In genomic region chr1:2412773-2413494, GRCh38 we compare ENCODE assay signal across 1 cellular context.
TF ChIP-seq lines count a peak whose summit lies in the region.

No MANE protein-coding gene starts in this region.

TF ChIP-seq in K562, 482 proteins besides CTCF, POLR2A, EP300 and RAD21 (continued from another document and continues in another):
- TF ChIP-seq HNRNPUL1 (IDR thresholded peaks at IDR 0.05; ENCODE audit: low read length) (no peak), ZNF282 (CRISPR knock-in tag; IDR thresholded peaks at IDR 0.05) (peak; percentile 90; the same call in 1 of the 2 replicates), TAF1 (IDR thresholded peaks at IDR 0.05; ENCODE audit: control insufficient read depth, extremely low read depth, insufficient read depth, low read length, severe bottlenecking) (no peak), PHB (CRISPR knock-in tag; IDR thresholded peaks at IDR 0.05) (no peak; the same call in 1 of the 2 replicates), SRSF1 (IDR thresholded peaks at IDR 0.05; ENCODE audit: low read depth, low read length) (no peak), ILF3 (IDR thresholded peaks at IDR 0.05; ENCODE audit: borderline replicate concordance) (no peak), ZNF76 (CRISPR knock-in tag; IDR thresholded peaks at IDR 0.05; ENCODE audit: borderline replicate concordance) (no peak), ARNT (IDR thresholded peaks at IDR 0.05) (no peak), ZHX1 (conservative IDR thresholded peaks at IDR 0.05; ENCODE audit: low read length) (no peak), RB1 (IDR thresholded peaks at IDR 0.05; ENCODE audit: low read depth) (peak; percentile 89), SMARCE1 (IDR thresholded peaks at IDR 0.05) (no peak), FOXP1 (CRISPR knock-in tag; IDR thresholded peaks at IDR 0.05) (peak; percentile 56; the same call in 1 of the 2 replicates), SMARCB1 (IDR thresholded peaks at IDR 0.05; ENCODE audit: insufficient read length, low read depth) (no peak), ZNF263 (CRISPR knock-in tag; IDR thresholded peaks at IDR 0.05; ENCODE audit: borderline replicate concordance) (no peak), ZNF655 (CRISPR knock-in tag; IDR thresholded peaks at IDR 0.05) (no peak), E2F1 (CRISPR knock-in tag; IDR thresholded peaks at IDR 0.05) (peak; percentile 49; the same call in 1 of the 2 replicates), STAT5B (CRISPR knock-in tag; IDR thresholded peaks at IDR 0.05) (no peak), GABPA (tag; conservative IDR thresholded peaks at IDR 0.05; ENCODE audit: low read depth) (peak; percentile 61; the same call in 1 of the 2 replicates), ZNF644 (tag; IDR thresholded peaks at IDR 0.05; ENCODE audit: low read depth) (no peak), CAMTA2 (CRISPR knock-in tag; conservative IDR thresholded peaks at IDR 0.05) (no peak), CBX3 (IDR thresholded peaks at IDR 0.05; ENCODE audit: borderline replicate concordance in 1 of 2, low read length in 2 of 2) (peak in 1 of 2 experiments; percentile 28; a peak in 1 of 3 replicates), E2F6 (IDR thresholded peaks at IDR 0.05; ENCODE audit: borderline replicate concordance in 1 of 2, extremely low read depth in 1 of 2, insufficient read depth in 1 of 2, insufficient read length in 1 of 2, low read depth in 1 of 2, low read length in 1 of 2, poor library complexity in 1 of 2, severe bottlenecking in 1 of 2) (peak; percentile 92 to 98), RNF2 (IDR thresholded peaks at IDR 0.05) (peak; percentile 38; the same call in 1 of the 2 replicates), ELK1 (CRISPR knock-in tag; IDR thresholded peaks at IDR 0.05) (no peak), ZBTB40 (IDR thresholded peaks at IDR 0.05) (peak; percentile 32; the same call in 1 of the 2 replicates), ZBTB40 (CRISPR knock-in tag; IDR thresholded peaks at IDR 0.05) (no peak), SIN3B (IDR thresholded peaks at IDR 0.05; ENCODE audit: low read depth) (no peak), ZSCAN32 (CRISPR knock-in tag; IDR thresholded peaks at IDR 0.05) (no peak), CHD2 (IDR thresholded peaks at IDR 0.05; ENCODE audit: low read depth, low read length) (peak; percentile 54; the same call in 1 of the 2 replicates), HDAC2 (IDR thresholded peaks at IDR 0.05) (0 out of 2 replicates have a peak, but pooled peaks have one; percentile 12), GABPB1 (CRISPR knock-in tag; IDR thresholded peaks at IDR 0.05) (no peak; the same call in 1 of the 2 replicates), NR3C1 (CRISPR knock-in tag; IDR thresholded peaks at IDR 0.05) (peak; percentile 91; the same call in 1 of the 2 replicates), THRAP3 (IDR thresholded peaks at IDR 0.05; ENCODE audit: borderline replicate concordance) (no peak), ZBTB7A (IDR thresholded peaks at IDR 0.05; ENCODE audit: borderline replicate concordance, control insufficient read depth, low read depth, low read length) (peak; percentile 42; the same call in 1 of the 2 replicates), BCOR (IDR thresholded peaks at IDR 0.05) (0 out of 2 replicates have a peak, but pooled peaks have one; percentile 17), PTRF (tag; IDR thresholded peaks at IDR 0.05) (no peak), ELF1 (tag; IDR thresholded peaks at IDR 0.05) (peak; percentile 11; the same call in 1 of the 2 replicates), CREB3 (tag; conservative IDR thresholded peaks at IDR 0.05; ENCODE audit: low read depth) (no peak), ZNF449 (CRISPR knock-in tag; IDR thresholded peaks at IDR 0.05) (no peak), ELF2 (CRISPR knock-in tag; IDR thresholded peaks at IDR 0.05) (no peak), MTA1 (IDR thresholded peaks at IDR 0.05; ENCODE audit: borderline replicate concordance) (no peak), MAZ (CRISPR knock-in tag; conservative IDR thresholded peaks at IDR 0.05 in 1 of 2, IDR thresholded peaks at IDR 0.05 in 1 of 2) (peak; percentile 70 to 94; a peak in 3 of 4 replicates), FOXJ3 (CRISPR knock-in tag; IDR thresholded peaks at IDR 0.05) (no peak)
